32 cellular contexts compared by ENCODE assay signal in genomic region chr10:125468273-125468672, GRCh38.
"Had no signal": no experiment of that assay in that cellular context is flagged by ENCODE, and none has a peak within 500 bp of the region (broad histone marks: within the 10 kb centered on the region; RNA-seq: fewer than 3 reads in every experiment).

No MANE protein-coding gene starts in this region.

- H3K9me3 Mint-ChIP-seq: activated B cell treated with CpG ODN at 0.5 μM for 24 hours; activated CD4-positive, alpha-beta memory T cell treated with anti-CD3 and anti-CD28 coated beads for 36 hours; activated CD4-positive, alpha-beta memory T cell treated with anti-CD3 and anti-CD28 coated beads, Interleukin-2, amount 10 ng/mL, durations not matched to agents 7 days and 5 days; activated CD4-positive, alpha-beta T cell treated with anti-CD3 and anti-CD28 coated beads, Interleukin-2, amount 10 ng/mL, durations not matched to agents 24 days and 14 days; activated CD4-positive, alpha-beta T cell treated with anti-CD3 and anti-CD28 coated beads, Interleukin-2, amount 10 ng/mL, durations not matched to agents 7 days and 5 days; activated CD8-positive, alpha-beta T cell treated with anti-CD3 and anti-CD28 coated beads for 36 hours; T-cell; T-helper 1 cell treated with Interleukin-12 subunit alpha and Interleukin-12 subunit beta and Interleukin-4 antibody, amounts not matched to agents 30 μg/mL and 1 μg/mL, for 36 hours; T-helper 2 cell treated with Interferon-gamma antibody and Interleukin-4, amounts not matched to agents 5 μg/mL and 100 μg/mL, for 36 hours; WTC11 had no signal

- H3K27me3 Mint-ChIP-seq: activated CD4-positive, alpha-beta memory T cell treated with anti-CD3 and anti-CD28 coated beads for 36 hours; activated CD4-positive, alpha-beta memory T cell treated with anti-CD3 and anti-CD28 coated beads, Interleukin-2, amount 10 ng/mL, durations not matched to agents 7 days and 5 days; activated CD4-positive, alpha-beta T cell treated with anti-CD3 and anti-CD28 coated beads, Interleukin-2, amount 10 ng/mL, durations not matched to agents 24 days and 14 days; activated CD8-positive, alpha-beta memory T cell treated with anti-CD3 and anti-CD28 coated beads, Interleukin-2, amount 10 ng/mL, durations not matched to agents 7 days and 5 days had no signal

- H3K4me3 Mint-ChIP-seq: activated B cell treated with CpG ODN at 0.5 μM for 24 hours; activated CD4-positive, alpha-beta memory T cell treated with anti-CD3 and anti-CD28 coated beads for 36 hours; activated CD4-positive, alpha-beta memory T cell treated with anti-CD3 and anti-CD28 coated beads, Interleukin-2, amount 10 ng/mL, durations not matched to agents 7 days and 5 days; activated CD4-positive, alpha-beta T cell treated with anti-CD3 and anti-CD28 coated beads, Interleukin-2, amount 10 ng/mL, durations not matched to agents 24 days and 14 days; activated CD4-positive, alpha-beta T cell treated with anti-CD3 and anti-CD28 coated beads, Interleukin-2, amount 10 ng/mL, durations not matched to agents 7 days and 5 days; activated CD8-positive, alpha-beta memory T cell treated with anti-CD3 and anti-CD28 coated beads, Interleukin-2, amount 10 ng/mL, durations not matched to agents 7 days and 5 days; activated CD8-positive, alpha-beta T cell treated with anti-CD3 and anti-CD28 coated beads for 36 hours; activated CD8-positive, alpha-beta T cell treated with anti-CD3 and anti-CD28 coated beads, Interleukin-2, amount 10 ng/mL, durations not matched to agents 7 days and 5 days; T-cell; T-helper 1 cell treated with Interleukin-12 subunit alpha and Interleukin-12 subunit beta and Interleukin-4 antibody, amounts not matched to agents 30 μg/mL and 1 μg/mL, for 36 hours; T-helper 17 cell; T-helper 2 cell treated with Interferon-gamma antibody and Interleukin-4, amounts not matched to agents 5 μg/mL and 100 μg/mL, for 36 hours; WTC11 had no signal

- DNase-seq: activated B cell treated with CpG ODN at 0.5 μM for 24 hours; activated CD4-positive, alpha-beta memory T cell treated with anti-CD3 and anti-CD28 coated beads for 36 hours; activated CD4-positive, alpha-beta memory T cell treated with anti-CD3 and anti-CD28 coated beads, Interleukin-2, amount 10 ng/mL, durations not matched to agents 7 days and 5 days; activated CD4-positive, alpha-beta T cell treated with anti-CD3 and anti-CD28 coated beads for 1 hour; activated CD4-positive, alpha-beta T cell treated with anti-CD3 and anti-CD28 coated beads for 4 hours; activated CD4-positive, alpha-beta T cell treated with anti-CD3 and anti-CD28 coated beads for 48 hours; activated CD4-positive, alpha-beta T cell treated with anti-CD3 and anti-CD28 coated beads, Interleukin-2, amount 10 ng/mL, durations not matched to agents 24 days and 14 days; activated CD4-positive, alpha-beta T cell treated with anti-CD3 and anti-CD28 coated beads, Interleukin-2, amount 10 ng/mL, durations not matched to agents 7 days and 5 days; activated CD4-positive, alpha-beta T cell treated with anti-CD3 and anti-CD28 coated beads, Interleukin-2, amount 50 U/mL, for 1 hour; activated CD4-positive, alpha-beta T cell treated with anti-CD3 and anti-CD28 coated beads, Interleukin-2, amount 50 U/mL, for 4 hours; activated CD4-positive, alpha-beta T cell treated with anti-CD3 and anti-CD28 coated beads, Interleukin-2, amount 50 U/mL, for 48 hours; activated CD4-positive, CD25-positive, alpha-beta regulatory T cell; activated CD4-positive, CD25-positive, alpha-beta regulatory T cell treated with anti-CD3 and anti-CD28 coated beads, Interleukin-2, amount 50 U/mL, for 72 hours; activated CD8-positive, alpha-beta memory T cell treated with anti-CD3 and anti-CD28 coated beads for 24 hours; activated CD8-positive, alpha-beta memory T cell treated with anti-CD3 and anti-CD28 coated beads, Interleukin-2, amount 10 ng/mL, durations not matched to agents 7 days and 5 days; activated CD8-positive, alpha-beta memory T cell treated with anti-CD3 and anti-CD28 coated beads, Interleukin-2, amount 50 U/mL, for 4 hours; activated CD8-positive, alpha-beta memory T cell treated with anti-CD3 and anti-CD28 coated beads, Interleukin-2, amount 50 U/mL, for 48 hours; activated CD8-positive, alpha-beta T cell treated with anti-CD3 and anti-CD28 coated beads for 36 hours; activated CD8-positive, alpha-beta T cell treated with anti-CD3 and anti-CD28 coated beads, Interleukin-2, amount 10 ng/mL, durations not matched to agents 7 days and 5 days; activated T-cell treated with anti-CD3 and anti-CD28 coated beads for 4 hours; T-cell; T-helper 1 cell; T-helper 17 cell; T-helper 2 cell; T-helper 9 cell; T1000; WERI-Rb-1 had no signal

- ATAC-seq: activated CD4-positive, CD25-positive, alpha-beta regulatory T cell treated with anti-CD3 and anti-CD28 coated beads, Interleukin-2, amount 50 U/mL, for 24 hours; activated CD8-positive, alpha-beta memory T cell treated with anti-CD3 and anti-CD28 coated beads, Interleukin-2, amount 10 ng/mL, durations not matched to agents 7 days and 5 days; activated CD8-positive, alpha-beta T cell treated with anti-CD3 and anti-CD28 coated beads for 36 hours; activated CD8-positive, alpha-beta T cell treated with anti-CD3 and anti-CD28 coated beads, Interleukin-2, amount 10 ng/mL, durations not matched to agents 7 days and 5 days; T-cell; T-helper 17 cell; WTC11 had no signal

- H3K4me1 Mint-ChIP-seq: activated B cell treated with CpG ODN at 0.5 μM for 24 hours; activated CD4-positive, alpha-beta memory T cell treated with anti-CD3 and anti-CD28 coated beads, Interleukin-2, amount 10 ng/mL, durations not matched to agents 7 days and 5 days; activated CD4-positive, alpha-beta T cell treated with anti-CD3 and anti-CD28 coated beads, Interleukin-2, amount 10 ng/mL, durations not matched to agents 7 days and 5 days; activated CD8-positive, alpha-beta memory T cell treated with anti-CD3 and anti-CD28 coated beads, Interleukin-2, amount 10 ng/mL, durations not matched to agents 7 days and 5 days; T-cell; T-helper 17 cell; WTC11 had no signal

- H3K36me3 ChIP-seq: WERI-Rb-1 had no signal

- H3K27ac ChIP-seq: VCaP, WERI-Rb-1 had no signal

- H3K36me3 Mint-ChIP-seq: activated CD4-positive, alpha-beta memory T cell treated with anti-CD3 and anti-CD28 coated beads for 36 hours; activated CD8-positive, alpha-beta memory T cell treated with anti-CD3 and anti-CD28 coated beads, Interleukin-2, amount 10 ng/mL, durations not matched to agents 7 days and 5 days; T-cell; WTC11 had no signal

- H3K27ac Mint-ChIP-seq: activated B cell treated with CpG ODN at 0.5 μM for 24 hours; activated CD4-positive, alpha-beta memory T cell treated with anti-CD3 and anti-CD28 coated beads for 36 hours; activated CD4-positive, alpha-beta memory T cell treated with anti-CD3 and anti-CD28 coated beads, Interleukin-2, amount 10 ng/mL, durations not matched to agents 7 days and 5 days; activated CD4-positive, alpha-beta T cell treated with anti-CD3 and anti-CD28 coated beads, Interleukin-2, amount 10 ng/mL, durations not matched to agents 24 days and 14 days; activated CD4-positive, alpha-beta T cell treated with anti-CD3 and anti-CD28 coated beads, Interleukin-2, amount 10 ng/mL, durations not matched to agents 7 days and 5 days; activated CD8-positive, alpha-beta memory T cell treated with anti-CD3 and anti-CD28 coated beads, Interleukin-2, amount 10 ng/mL, durations not matched to agents 7 days and 5 days; activated CD8-positive, alpha-beta T cell treated with anti-CD3 and anti-CD28 coated beads for 36 hours; activated CD8-positive, alpha-beta T cell treated with anti-CD3 and anti-CD28 coated beads, Interleukin-2, amount 10 ng/mL, durations not matched to agents 7 days and 5 days; T-cell; T-helper 1 cell treated with Interleukin-12 subunit alpha and Interleukin-12 subunit beta and Interleukin-4 antibody, amounts not matched to agents 30 μg/mL and 1 μg/mL, for 36 hours; T-helper 17 cell; T-helper 2 cell treated with Interferon-gamma antibody and Interleukin-4, amounts not matched to agents 5 μg/mL and 100 μg/mL, for 36 hours; WTC11 had no signal
